ENCODE assay signal across 17 cellular contexts in genomic region chr3:179702271-179702947, GRCh38. TPM values are rescaled to one million over a fixed set of nuclear protein-coding genes. Genes with fewer than 3 reads are reported as not detected.
A peak's percentile ranks its signal among the peaks of the same experiment; 100 is the strongest.
DNase-seq lines count a peak whose midpoint lies in the region; ATAC-seq and TF ChIP-seq lines count a peak whose summit lies in the region.
"Had no signal": no experiment of that assay in that cellular context is flagged by ENCODE, and none has a peak within 500 bp of the region (broad histone marks: within the 10 kb centered on the region; RNA-seq: fewer than 3 reads in every experiment).

No MANE protein-coding gene starts in this region.

- peak overlapping the region; percentile 92 for H3K27ac Mint-ChIP-seq in neural crest cell (ENCODE audit: unreplicated experiment)
- H3K27ac Mint-ChIP-seq: CD4-positive, alpha-beta T cell had no signal

- H3K36me3 Mint-ChIP-seq in neural crest cell (ENCODE audit: low read depth): peaks cover 16% of the 10 kb centered on the region

- ATAC-seq in GM21515 (IDR thresholded peaks at IDR 0.05; ENCODE audit: unreplicated experiment): no peak
- ATAC-seq: A549, PC-3 had no signal

- no peak overlapping the region for H3K4me3 Mint-ChIP-seq in neural crest cell
- H3K4me3 Mint-ChIP-seq: CD4-positive, alpha-beta T cell had no signal

- H3K27me3 Mint-ChIP-seq in neural crest cell (ENCODE audit: low read depth): no peaks in the 10 kb centered on the region
- H3K27me3 Mint-ChIP-seq: CD4-positive, alpha-beta T cell had no signal

- H3K4me1 Mint-ChIP-seq in neural crest cell: peaks cover 27% of the 10 kb centered on the region

- peak; percentile 41 for DNase-seq in DMS 273 treated with DMSO at 0.1 percent for 48 hours (lab: John Stamatoyannopoulos, UW)
- DNase-seq in NCI-H2171 (lab: John Stamatoyannopoulos, UW): peak; percentile 35
- peak; percentile 87 for DNase-seq in cerebellar cortex (ENCODE audit: low spot score)
- no peak for DNase-seq in neural crest cell (ENCODE audit: low read depth, low spot score)
- DNase-seq in NCI-H748 (lab: John Stamatoyannopoulos, UW; ENCODE audit: unreplicated experiment): no peak
- no peak for DNase-seq in GF-D8 (lab: John Stamatoyannopoulos, UW)
- DNase-seq in RKO (ENCODE audit: low spot score): no peak
- DNase-seq: Caco-2; CD4-positive, alpha-beta T cell; DMS53; EL; NCI-H1417 treated with DMSO at 0.1 percent for 48 hours; NCI-H2029; NCI-H748 treated with DMSO at 0.1 percent for 48 hours; PC-3 had no signal

- no peak for TF ChIP-seq CTCF in neural crest cell (conservative IDR thresholded peaks at IDR 0.05)

- H3K9me3 Mint-ChIP-seq in neural crest cell: no peaks in the 10 kb centered on the region
- H3K9me3 Mint-ChIP-seq: CD4-positive, alpha-beta T cell had no signal

RNA-seq across cellular contexts. Expression of gene USP13, which starts 49.6 kb away (rescaled TPM):
- 25.2 and 26.7 TPM in 2 replicates for total RNA-seq in neural crest cell

Comparison
In these comparisons a context has a peak if more than half of its experiments do, and no peak if none do; other contexts are left out.
1. DNase-seq: peak in DMS 273 treated with DMSO at 0.1 percent for 48 hours (single experiment), NCI-H2171 (single experiment) and cerebellar cortex (single experiment); none in neural crest cell (single experiment), NCI-H748 (single experiment), GF-D8 (single experiment) and RKO (single experiment).